In genomic region chr4:124596811-124597210, GRCh38 we compare ENCODE assay signal across 25 cellular contexts.
"Had no signal": no experiment of that assay in that cellular context is flagged by ENCODE, and none has a peak within 500 bp of the region (broad histone marks: within the 10 kb centered on the region; RNA-seq: fewer than 3 reads in every experiment).

No MANE protein-coding gene starts in this region.

- H3K36me3 ChIP-seq: brain microvascular endothelial cell, right lobe of liver, stomach, suprapubic skin, tibial nerve had no signal

- H3K9ac ChIP-seq: parathyroid adenoma had no signal

- H3K4me1 Mint-ChIP-seq: activated naive CD4-positive, alpha-beta T cell treated with anti-CD3 and anti-CD28 coated beads, Interleukin-2, amount 50 U/mL, for 24 hours; immature natural killer cell; stimulated activated memory B cell treated with anti-CD40 and anti-IgM and Interleukin-4, amounts not matched to agents 10 μg/mL and 1 μg/mL and 100 μg/mL, for 72 hours had no signal

- DNase-seq: activated CD4-positive, alpha-beta T cell treated with anti-CD3 and anti-CD28 coated beads for 1 hour; activated gamma-delta T cell treated with Interleukin-2 at 50 U/mL for 16 hours; activated T-cell treated with anti-CD3 and anti-CD28 coated beads, Interleukin-2, amount 50 U/mL, for 1 hour; aorta; brain microvascular endothelial cell; caudate nucleus; effector memory CD4-positive, alpha-beta T cell; foreskin keratinocyte; immature natural killer cell; nucleus accumbens; right lobe of liver; small intestine; stimulated activated CD4-positive, alpha-beta T cell treated with anti-CD3 and anti-CD28 coated beads, Interleukin-2, amount 100 ng/mL, for 24 hours; stomach had no signal

- H3K27me3 ChIP-seq: brain microvascular endothelial cell, foreskin keratinocyte, hepatocyte, right lobe of liver, stomach, suprapubic skin, tibial nerve had no signal

- H3K36me3 Mint-ChIP-seq: activated naive CD4-positive, alpha-beta T cell treated with anti-CD3 and anti-CD28 coated beads, Interleukin-2, amount 50 U/mL, for 24 hours; immature natural killer cell; natural killer cell treated with Interleukin-12 subunit alpha and Interleukin-12 subunit beta and Interleukin-15 and Interleukin-18, amount 100 ng/mL, for 72 hours; stimulated activated memory B cell treated with anti-CD40 and anti-IgM and Interleukin-4, amounts not matched to agents 10 μg/mL and 1 μg/mL and 100 μg/mL, for 72 hours had no signal

- H3K9me3 Mint-ChIP-seq: activated naive CD4-positive, alpha-beta T cell treated with anti-CD3 and anti-CD28 coated beads, Interleukin-2, amount 50 U/mL, for 24 hours; natural killer cell treated with Interleukin-12 subunit alpha and Interleukin-12 subunit beta and Interleukin-15 and Interleukin-18, amount 100 ng/mL, for 72 hours; stimulated activated memory B cell treated with anti-CD40 and anti-IgM and Interleukin-4, amounts not matched to agents 10 μg/mL and 1 μg/mL and 100 μg/mL, for 72 hours; T-helper 2 cell treated with Interferon-gamma antibody and Interleukin-4, amounts not matched to agents 5 μg/mL and 100 μg/mL, for 36 hours had no signal

- H3K9me3 ChIP-seq: right lobe of liver, stomach, suprapubic skin, tibial nerve had no signal

- H3K27ac ChIP-seq: brain microvascular endothelial cell, foreskin keratinocyte, hepatocyte, parathyroid adenoma, right lobe of liver, stomach, suprapubic skin, tibial nerve had no signal

- H3K4me3 Mint-ChIP-seq: activated naive CD4-positive, alpha-beta T cell treated with anti-CD3 and anti-CD28 coated beads, Interleukin-2, amount 50 U/mL, for 24 hours; immature natural killer cell; mesothelial cell of epicardium; natural killer cell treated with Interleukin-12 subunit alpha and Interleukin-12 subunit beta and Interleukin-15 and Interleukin-18, amount 100 ng/mL, for 72 hours; stimulated activated memory B cell treated with anti-CD40 and anti-IgM and Interleukin-4, amounts not matched to agents 10 μg/mL and 1 μg/mL and 100 μg/mL, for 72 hours; T-helper 2 cell treated with Interferon-gamma antibody and Interleukin-4, amounts not matched to agents 5 μg/mL and 100 μg/mL, for 36 hours had no signal

- H3K27ac Mint-ChIP-seq: activated naive CD4-positive, alpha-beta T cell treated with anti-CD3 and anti-CD28 coated beads, Interleukin-2, amount 50 U/mL, for 24 hours; immature natural killer cell; mesothelial cell of epicardium; natural killer cell treated with Interleukin-12 subunit alpha and Interleukin-12 subunit beta and Interleukin-15 and Interleukin-18, amount 100 ng/mL, for 72 hours; stimulated activated memory B cell treated with anti-CD40 and anti-IgM and Interleukin-4, amounts not matched to agents 10 μg/mL and 1 μg/mL and 100 μg/mL, for 72 hours; T-helper 2 cell treated with Interferon-gamma antibody and Interleukin-4, amounts not matched to agents 5 μg/mL and 100 μg/mL, for 36 hours had no signal

- ATAC-seq: foreskin keratinocyte; left lobe of liver; natural killer cell treated with Interleukin-12 subunit alpha and Interleukin-12 subunit beta and Interleukin-15 and Interleukin-18, amount 100 ng/mL, for 72 hours; right lobe of liver; stimulated activated memory B cell treated with anti-CD40 and anti-IgM and Interleukin-4, amounts not matched to agents 10 μg/mL and 1 μg/mL and 100 μg/mL, for 72 hours had no signal

- H2AFZ ChIP-seq: hepatocyte, parathyroid adenoma had no signal

- H3K27me3 Mint-ChIP-seq: activated naive CD4-positive, alpha-beta T cell treated with anti-CD3 and anti-CD28 coated beads, Interleukin-2, amount 50 U/mL, for 24 hours; natural killer cell treated with Interleukin-12 subunit alpha and Interleukin-12 subunit beta and Interleukin-15 and Interleukin-18, amount 100 ng/mL, for 72 hours; stimulated activated memory B cell treated with anti-CD40 and anti-IgM and Interleukin-4, amounts not matched to agents 10 μg/mL and 1 μg/mL and 100 μg/mL, for 72 hours had no signal

- H3K79me2 ChIP-seq: hepatocyte, parathyroid adenoma had no signal

- H3K4me2 ChIP-seq: hepatocyte had no signal

- H3K4me3 ChIP-seq: hepatocyte, lung, right lobe of liver, stomach, suprapubic skin, tibial nerve had no signal

- H3K4me1 ChIP-seq: foreskin keratinocyte, parathyroid adenoma, right lobe of liver, stomach, suprapubic skin, tibial nerve had no signal
